In the genomic region with DNA sequence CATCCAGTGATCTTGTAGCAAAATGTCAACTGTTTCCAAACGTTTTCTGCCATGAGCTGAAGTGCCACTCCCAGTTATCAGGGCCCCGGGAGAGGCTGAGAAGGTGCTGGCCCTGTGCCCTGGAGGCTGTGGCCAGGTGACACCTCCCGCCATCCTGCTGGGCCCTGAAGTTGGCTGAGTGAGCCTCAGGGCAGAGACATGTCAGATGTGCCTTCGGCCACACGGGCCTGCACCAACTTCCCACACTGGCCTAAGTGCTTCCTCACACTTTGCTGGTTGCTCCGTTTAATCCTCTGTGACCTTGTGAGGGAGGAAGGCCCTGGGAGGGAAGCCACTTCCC, we compare ENCODE assay signal across 8 cellular contexts. TPM values are rescaled to one million over a fixed set of nuclear protein-coding genes. Genes with fewer than 3 reads are reported as not detected.
DNase-seq lines count a peak whose midpoint lies in the region; ATAC-seq and TF ChIP-seq lines count a peak whose summit lies in the region.

No MANE protein-coding gene starts in this region.

- peak overlapping the region; percentile 62 for H3K9ac ChIP-seq in mucosa of stomach (ENCODE audit: low read length)

- POLR2A ChIA-PET in MCF 10A (lab: Yijun Ruan, JAX) = interaction anchor here (0.6 to 0.8 kb wide), 2 partner anchors 172 to 239 kb away, joined by 3 to 4 read pairs; a partner anchor contains a TSS

- no peaks in the 10 kb centered on the region for H3K9me3 ChIP-seq in mucosa of stomach (ENCODE audit: control insufficient read depth, low read length)

- no peak for ATAC-seq in HG03280 (IDR thresholded peaks at IDR 0.05; ENCODE audit: unreplicated experiment)
- ATAC-seq in GM18861 (IDR thresholded peaks at IDR 0.05; ENCODE audit: unreplicated experiment) = no peak
- ATAC-seq in GM21390 (IDR thresholded peaks at IDR 0.05; ENCODE audit: unreplicated experiment) = no peak

- peaks cover 6% of the 10 kb centered on the region for H3K4me1 Mint-ChIP-seq in MCF 10A (ENCODE audit: insufficient read depth, unreplicated experiment)

- peaks cover 22% of the 10 kb centered on the region for H3K4me1 ChIP-seq in mucosa of stomach (ENCODE audit: control insufficient read depth, insufficient read depth, low read length)

- intact Hi-C loops in MCF 10A (cut with micrococcal nuclease) = loop anchor here (2.0 kb wide), 2 partner anchors 240 to 506 kb away; a partner anchor contains a TSS

- DNase-seq in DMS79 (lab: John Stamatoyannopoulos, UW) = peak; percentile 74
- DNase-seq in LNCaP clone FGC (ENCODE audit: low read depth) = peak; percentile 37
- DNase-seq in MCF 10A (ENCODE audit: unreplicated experiment) = peak; percentile 9
- no peak for DNase-seq in stimulated activated CD4-positive, alpha-beta T cell treated with anti-CD3 and anti-CD28 coated beads, Interleukin-4, amount 100 ng/mL, for 1 hour

- H3K36me3 ChIP-seq in mucosa of stomach (ENCODE audit: control insufficient read depth, insufficient read depth, low read length) = no peaks in the 10 kb centered on the region

- H3K4me3 Mint-ChIP-seq in MCF 10A (ENCODE audit: unreplicated experiment) = peak overlapping the region; percentile 85

- H3K36me3 Mint-ChIP-seq in MCF 10A (ENCODE audit: insufficient read depth, unreplicated experiment) = peaks cover 9% of the 10 kb centered on the region

- CTCF ChIA-PET in MCF 10A (lab: Yijun Ruan, JAX) = interaction anchor here (0.7 kb wide), 2 partner anchors 139 to 574 kb away, joined by 3 to 4 read pairs; no protein-coding TSS in a partner anchor

- H3K27ac Mint-ChIP-seq in MCF 10A (ENCODE audit: low read depth, unreplicated experiment) = peak overlapping the region; percentile 94

- TF ChIP-seq CTCF in LNCaP clone FGC (IDR thresholded peaks at IDR 0.05; ENCODE audit: control insufficient read depth, extremely low read depth, insufficient read depth) = no peak
- TF ChIP-seq CTCF in MCF 10A (IDR thresholded peaks at IDR 0.05; ENCODE audit: unreplicated experiment) = no peak

- H3K27me3 Mint-ChIP-seq in MCF 10A (ENCODE audit: insufficient read depth, unreplicated experiment) = no peaks in the 10 kb centered on the region

- TSS peak; percentile 68 for BruUV-seq in MCF 10A (replicated peaks; lab: Mats Ljungman, UMichigan)

- H3K9me3 Mint-ChIP-seq in MCF 10A (ENCODE audit: unreplicated experiment) = no peaks in the 10 kb centered on the region

- H3K4me3 ChIP-seq in LNCaP clone FGC (ENCODE audit: low read depth, low read length) (peak overlapping the region; percentile 62), mucosa of stomach (ENCODE audit: low read length) (peak overlapping the region; percentile 33)

- H3K27me3 ChIP-seq in mucosa of stomach (ENCODE audit: control insufficient read depth, insufficient read depth, low read length) = no peaks in the 10 kb centered on the region

RNA-seq across cellular contexts. Expression of a gene that starts 4.8 kb away (rescaled TPM):
- total RNA-seq in MCF 10A (2022) = 2.6 and 4.3 TPM in 2 replicates

RNA-seq across cellular contexts. Expression of a gene that starts 42.0 kb away (rescaled TPM):
- 20.4 and 22.0 TPM in 2 replicates for total RNA-seq in MCF 10A (2022)
